Comparison of ENCODE assay signal across 27 cellular contexts in genomic region chr5:25995209-25995608, GRCh38.
"Had no signal": no experiment of that assay in that cellular context is flagged by ENCODE, and none has a peak within 500 bp of the region (broad histone marks: within the 10 kb centered on the region; RNA-seq: fewer than 3 reads in every experiment).

No MANE protein-coding gene starts in this region.

- H3K27me3 ChIP-seq: colonic mucosa, esophagus muscularis mucosa, esophagus squamous epithelium, foreskin keratinocyte, gastrocnemius medialis, gastroesophageal sphincter, heart left ventricle, heart right ventricle, hepatocyte had no signal

- H3K4me2 ChIP-seq: hepatocyte had no signal

- FAIRE-seq: endometrium, endothelial cell of umbilical vein had no signal

- H3K4me3 ChIP-seq: colonic mucosa, coronary artery, dorsolateral prefrontal cortex, esophagus muscularis mucosa, esophagus squamous epithelium, gastrocnemius medialis, gastroesophageal sphincter, heart left ventricle, heart right ventricle, hepatocyte had no signal

- H3K36me3 ChIP-seq: colonic mucosa, esophagus muscularis mucosa, esophagus squamous epithelium, gastrocnemius medialis, gastroesophageal sphincter, heart left ventricle, heart right ventricle had no signal

- H2AFZ ChIP-seq: hepatocyte had no signal

- DNase-seq: colonic mucosa; cortex of kidney; dermis blood vessel endothelial cell; dorsolateral prefrontal cortex; effector CD4-positive, alpha-beta T cell; effector CD8-positive, alpha-beta T cell; effector memory CD4-positive, alpha-beta T cell; effector memory CD8-positive, alpha-beta T cell; endodermal cell; erythroblast; esophagus squamous epithelium; foreskin fibroblast; foreskin keratinocyte; foreskin melanocyte; gastrocnemius medialis; glutamatergic neuron; head of caudate nucleus; heart left ventricle; heart right ventricle had no signal

- H3K4me1 ChIP-seq: colonic mucosa, esophagus muscularis mucosa, esophagus squamous epithelium, foreskin keratinocyte, gastrocnemius medialis, gastroesophageal sphincter, heart left ventricle, heart right ventricle had no signal

- H3K79me2 ChIP-seq: hepatocyte had no signal

- ATAC-seq: effector memory CD8-positive, alpha-beta T cell; esophagus mucosa; foreskin keratinocyte; gastrocnemius medialis; gastroesophageal sphincter; heart left ventricle; heart right ventricle had no signal

- H3K27ac ChIP-seq: colonic mucosa, coronary artery, dorsolateral prefrontal cortex, epithelial cell of prostate, esophagus muscularis mucosa, esophagus squamous epithelium, foreskin keratinocyte, gastrocnemius medialis, gastroesophageal sphincter, heart left ventricle, heart right ventricle, hepatocyte had no signal

- H3K9me3 ChIP-seq: esophagus muscularis mucosa, gastrocnemius medialis, gastroesophageal sphincter had no signal
